Comparison of ENCODE assay signal across 9 cellular contexts in the genomic region with DNA sequence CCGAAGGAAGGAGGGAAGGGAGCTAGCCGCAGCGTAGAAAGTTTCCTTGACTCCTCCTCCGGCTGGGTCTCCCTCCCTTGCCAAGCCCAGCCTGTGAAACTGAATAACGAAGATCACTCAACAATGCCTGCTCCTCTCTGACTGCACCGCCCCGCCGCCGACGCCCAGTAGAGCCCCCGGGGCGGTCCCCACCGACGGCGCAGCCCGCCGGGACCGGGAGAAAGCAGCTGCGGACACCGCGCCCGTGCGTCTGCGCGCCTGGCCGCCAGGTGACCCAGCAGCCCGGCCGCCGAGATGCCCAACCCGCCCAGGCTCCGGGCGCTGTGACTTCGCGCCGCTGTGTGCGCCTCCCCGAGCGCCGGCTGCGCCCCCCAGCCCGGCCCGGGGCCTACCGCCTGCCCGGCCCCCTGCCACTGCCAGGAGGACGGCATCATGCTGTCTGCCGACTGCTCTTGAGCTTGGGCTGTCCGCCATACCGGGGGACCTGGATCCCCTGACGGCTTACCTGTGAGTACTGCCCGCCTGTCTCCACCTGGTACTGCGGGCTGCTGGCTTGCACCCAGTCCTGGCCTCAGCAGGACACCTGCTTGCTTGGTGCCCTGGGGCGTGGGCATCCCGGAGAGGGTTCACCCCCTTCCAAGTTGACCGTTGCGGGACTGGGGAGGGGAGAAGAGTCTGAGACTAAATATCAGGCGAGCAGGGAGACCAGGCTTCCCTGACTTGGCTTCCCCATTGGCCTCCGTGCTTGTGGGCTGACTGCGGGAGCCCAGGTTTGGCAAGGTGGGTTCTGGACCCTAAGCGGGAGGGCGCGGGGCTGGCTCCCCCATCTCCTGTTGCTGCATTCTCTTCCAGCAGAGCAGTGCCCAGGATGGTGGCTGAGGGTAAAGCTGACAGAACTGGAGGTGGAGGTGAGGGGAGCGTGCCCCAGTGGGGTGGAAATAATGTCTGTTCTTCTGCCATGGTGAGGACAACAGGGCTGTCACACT. TPM values are rescaled to one million over a fixed set of nuclear protein-coding genes. Genes with fewer than 3 reads are reported as not detected.
DNase-seq lines count a peak whose midpoint lies in the region; ATAC-seq and TF ChIP-seq lines count a peak whose summit lies in the region.
"Had no signal": no experiment of that assay in that cellular context is flagged by ENCODE, and none has a peak within 500 bp of the region (broad histone marks: within the 10 kb centered on the region; RNA-seq: fewer than 3 reads in every experiment).

No MANE protein-coding gene starts in this region.

- no peaks in the 10 kb centered on the region for H3K9me3 ChIP-seq in Caco-2

- POLR2A ChIA-PET in Caco-2 (lab: Charles Lee): no interaction called here

- no peaks in the 10 kb centered on the region for H3K36me3 Mint-ChIP-seq in Caco-2 (ENCODE audit: insufficient read depth, unreplicated experiment)
- no peaks in the 10 kb centered on the region for H3K36me3 Mint-ChIP-seq in mesothelial cell of epicardium
- H3K36me3 Mint-ChIP-seq: IgD-negative memory B cell had no signal

- H3K27ac Mint-ChIP-seq in Caco-2 (ENCODE audit: unreplicated experiment) (no peak overlapping the region), mesothelial cell of epicardium (peak overlapping the region; percentile 84)
- H3K27ac Mint-ChIP-seq: IgD-negative memory B cell had no signal

- peaks cover 6% of the 10 kb centered on the region for H3K4me1 Mint-ChIP-seq in Caco-2 (ENCODE audit: low read depth, unreplicated experiment)
- peaks cover 21% of the 10 kb centered on the region for H3K4me1 Mint-ChIP-seq in mesothelial cell of epicardium

- no peak for TF ChIP-seq CTCF in Caco-2 (IDR thresholded peaks at IDR 0.05; ENCODE audit: insufficient read depth in 1 of 2, low read depth in 1 of 2, low read length in 1 of 2, severe bottlenecking in 1 of 2, unreplicated experiment in 1 of 2)
- TF ChIP-seq CTCF in dorsolateral prefrontal cortex (IDR thresholded peaks at IDR 0.05 in 54 of 56, conservative IDR thresholded peaks at IDR 0.05 in 2 of 56; ENCODE audit: low read depth in 1 of 56, partially characterized antibody in 56 of 56): peak in 1 of 56 donors; percentile 8
- TF ChIP-seq CTCF in mesothelial cell of epicardium (IDR thresholded peaks at IDR 0.05; ENCODE audit: unreplicated experiment): no peak

- ATAC-seq in GM18858 (IDR thresholded peaks at IDR 0.05; ENCODE audit: unreplicated experiment) (no peak), GM21423 (IDR thresholded peaks at IDR 0.05; ENCODE audit: unreplicated experiment) (no peak)

- H3K4me3 Mint-ChIP-seq in Caco-2 (ENCODE audit: unreplicated experiment): peak overlapping the region; percentile 71
- H3K4me3 Mint-ChIP-seq in mesothelial cell of epicardium: peak overlapping the region; percentile 84

- no peaks in the 10 kb centered on the region for H3K9me3 Mint-ChIP-seq in Caco-2 (ENCODE audit: unreplicated experiment)
- H3K9me3 Mint-ChIP-seq in mesothelial cell of epicardium: no peaks in the 10 kb centered on the region
- H3K9me3 Mint-ChIP-seq: IgD-negative memory B cell had no signal

- no peaks in the 10 kb centered on the region for H3K36me3 ChIP-seq in Caco-2 (ENCODE audit: control insufficient read depth, insufficient read depth, low read length)

- H3K27me3 ChIP-seq in Caco-2 (replicated peaks; ENCODE audit: control insufficient read depth, insufficient read depth, low read length) (no peaks in the 10 kb centered on the region), dorsolateral prefrontal cortex (peaks cover 0 to 24% (median 12%) of the 10 kb centered on the region in 45 donors)

- DNase-seq in Caco-2: peak in 1 of 2 experiments; percentile 39
- DNase-seq in NCI-H146 (lab: John Stamatoyannopoulos, UW): peak; percentile 61
- DNase-seq in dorsolateral prefrontal cortex: no peak
- peak in 1 of 2 experiments; percentile 72 for DNase-seq in mesothelial cell of epicardium (ENCODE audit: low spot score in 2 of 2, unreplicated experiment in 2 of 2)
- no peak for DNase-seq in activated gamma-delta T cell treated with Interleukin-2 at 50 U/mL for 16 hours
- DNase-seq in GF-D8 (lab: John Stamatoyannopoulos, UW): no peak

- BruUV-seq in Caco-2 (replicated peaks; lab: Mats Ljungman, UMichigan): no TSS peak

- H3K27me3 Mint-ChIP-seq in Caco-2 (ENCODE audit: insufficient read depth, unreplicated experiment): no peaks in the 10 kb centered on the region
- H3K27me3 Mint-ChIP-seq in mesothelial cell of epicardium (ENCODE audit: low read depth): no peaks in the 10 kb centered on the region

- H3K4me3 ChIP-seq in Caco-2 (ENCODE audit: low read depth, low read length) (peak overlapping the region; percentile 31), dorsolateral prefrontal cortex (peak overlapping the region in 53 of 59 donors; percentile 5 to 61 (median 38))

- H3K4me1 ChIP-seq in Caco-2: no peaks in the 10 kb centered on the region

- intact Hi-C loops in Caco-2 (cut with micrococcal nuclease; ENCODE audit: unreplicated experiment): loop anchor here (5.0 kb wide), 3 partner anchors 66 to 491 kb away; no protein-coding TSS in a partner anchor
- intact Hi-C loops in dorsolateral prefrontal cortex (cut with DNase I): loop anchor here (2.0 to 5.0 kb wide), 2 partner anchors 101 to 151 kb away; a partner anchor contains a TSS

- CTCF ChIA-PET in Caco-2 (lab: Charles Lee): interaction anchor here (0.6 to 1.9 kb wide), 3 partner anchors 93 to 108 kb away, joined by 3 to 9 read pairs (median 3); no protein-coding TSS in a partner anchor

- no peak overlapping the region for H3K27ac ChIP-seq in dorsolateral prefrontal cortex

RNA-seq across cellular contexts. Expression of a gene that starts 26.2 kb away (rescaled TPM):
- total RNA-seq in Caco-2 (2022): 43.6 and 46.0 TPM in 2 replicates
- 10 to 100 TPM; 39.1 to 77.8 (median 58.2) TPM for total RNA-seq in dorsolateral prefrontal cortex
- 74.6 to 77.7 TPM (median 77.7 TPM) in 3 replicates for total RNA-seq in mesothelial cell of epicardium
